In genomic region chr11:67504950-67505561, GRCh38 we compare ENCODE assay signal across 8 cellular contexts. TPM values are rescaled to one million over a fixed set of nuclear protein-coding genes. Genes with fewer than 3 reads are reported as not detected.
DNase-seq lines count a peak whose midpoint lies in the region; ATAC-seq lines count a peak whose summit lies in the region.

TSS of gene PITPNM1 (minus strand) at chr11:67505363. CDS start at chr11:67504180, 1,183 bp downstream.

- no peaks in the 10 kb centered on the region for H3K4me1 ChIP-seq in endocrine pancreas (ENCODE audit: control insufficient read depth, insufficient read depth, low read length)
- peaks cover 46% of the 10 kb centered on the region for H3K4me1 ChIP-seq in mesenchymal stem cell (ENCODE audit: control insufficient read depth, insufficient read depth, low read depth, low read length)

- DNase-seq in SHP77 (lab: John Stamatoyannopoulos, UW) (peak; percentile 29 to 62), SHP77 treated with DMSO at 0.1 percent for 48 hours (lab: John Stamatoyannopoulos, UW) (no peak), NCI-H345 treated with DMSO at 0.1 percent for 48 hours (lab: John Stamatoyannopoulos, UW; ENCODE audit: unreplicated experiment) (peak; percentile 9), mesenchymal stem cell (peak; percentile 68)
- peak; percentile 79 for DNase-seq in activated CD8-positive, alpha-beta T cell treated with anti-CD3 and anti-CD28 coated beads, Interleukin-2, amount 10 ng/mL, durations not matched to agents 7 days and 5 days
- DNase-seq in stimulated activated CD8-positive, alpha-beta memory T cell treated with anti-CD3 and anti-CD28 coated beads, Interleukin-4, amount 100 ng/mL, for 1 hour (ENCODE audit: low read depth in 2 of 2, low spot score in 1 of 2) = peak; percentile 46 to 60

- no peaks in the 10 kb centered on the region for H3K9me3 ChIP-seq in endocrine pancreas (ENCODE audit: control insufficient read depth, low read length)
- H3K9me3 ChIP-seq in mesenchymal stem cell (ENCODE audit: control insufficient read depth, low read length) = no peaks in the 10 kb centered on the region

- H3K4me3 Mint-ChIP-seq in activated CD8-positive, alpha-beta T cell treated with anti-CD3 and anti-CD28 coated beads, Interleukin-2, amount 10 ng/mL, durations not matched to agents 7 days and 5 days = peak within 1 kb of the TSS; percentile 89

- peak within 1 kb of the TSS; percentile 82 for H3K4me2 ChIP-seq in mesenchymal stem cell (ENCODE audit: low read length, poor library complexity, severe bottlenecking)

- peak; percentile 6 for ATAC-seq in activated CD8-positive, alpha-beta T cell treated with anti-CD3 and anti-CD28 coated beads, Interleukin-2, amount 10 ng/mL, durations not matched to agents 7 days and 5 days
- ATAC-seq in HG03460 (IDR thresholded peaks at IDR 0.05; ENCODE audit: unreplicated experiment) = no peak

- no peaks in the 10 kb centered on the region for H3K27me3 ChIP-seq in endocrine pancreas (ENCODE audit: control insufficient read depth, insufficient read depth, low read length)
- no peaks in the 10 kb centered on the region for H3K27me3 ChIP-seq in mesenchymal stem cell (ENCODE audit: control insufficient read depth in 1 of 2, insufficient read depth in 1 of 2, low read length in 2 of 2)

- H3K4me3 ChIP-seq in endocrine pancreas (ENCODE audit: control insufficient read depth, insufficient read depth, low read length) (no peak within 1 kb of the TSS), mesenchymal stem cell (ENCODE audit: insufficient read depth in 1 of 2, low read depth in 1 of 2, low read length in 2 of 2) (peak within 1 kb of the TSS; percentile 67 to 91)

- H3K9ac ChIP-seq in endocrine pancreas (ENCODE audit: control insufficient read depth, insufficient read depth, low read length) = peak within 1 kb of the TSS; percentile 79
- H3K9ac ChIP-seq in mesenchymal stem cell (ENCODE audit: low read length) = peak within 1 kb of the TSS; percentile 83

- no peaks in the 10 kb centered on the region for H3K36me3 ChIP-seq in endocrine pancreas (ENCODE audit: control insufficient read depth, insufficient read depth, low read length)
- peaks cover 6 to 44% of the 10 kb centered on the region in 2 experiments for H3K36me3 ChIP-seq in mesenchymal stem cell (ENCODE audit: control insufficient read depth in 1 of 2, insufficient read depth in 2 of 2, low read depth in 1 of 2, low read length in 2 of 2)

- peak within 1 kb of the TSS; percentile 66 for H2AFZ ChIP-seq in mesenchymal stem cell (ENCODE audit: low read depth, low read length)

- peaks cover 49% of the 10 kb centered on the region for H3K4me1 Mint-ChIP-seq in activated CD8-positive, alpha-beta T cell treated with anti-CD3 and anti-CD28 coated beads, Interleukin-2, amount 10 ng/mL, durations not matched to agents 7 days and 5 days (ENCODE audit: low read depth)

- H3K36me3 Mint-ChIP-seq in activated CD8-positive, alpha-beta T cell treated with anti-CD3 and anti-CD28 coated beads, Interleukin-2, amount 10 ng/mL, durations not matched to agents 7 days and 5 days (ENCODE audit: low read depth) = peaks cover 44% of the 10 kb centered on the region

- peak within 1 kb of the TSS in 1 of 2 experiments; percentile 34 for H3K23ac ChIP-seq in mesenchymal stem cell (ENCODE audit: low read length in 2 of 2)

- H3K18ac ChIP-seq in mesenchymal stem cell (ENCODE audit: low read depth in 1 of 2, low read length in 2 of 2) = peak within 1 kb of the TSS; percentile 62 to 79

- peak within 1 kb of the TSS; percentile 86 for H3K27ac ChIP-seq in mesenchymal stem cell (ENCODE audit: low read length, poor library complexity, severe bottlenecking)

- peak within 1 kb of the TSS in 1 of 2 experiments; percentile 14 for H3K14ac ChIP-seq in mesenchymal stem cell (ENCODE audit: low read length in 2 of 2)

- under 1% methylated on average over 52 of the region's 58 CpGs for WGBS in mesenchymal stem cell

- H2BK15ac ChIP-seq in mesenchymal stem cell (ENCODE audit: low read depth, poor library complexity, severe bottlenecking) = peak within 1 kb of the TSS; percentile 77

- H2AK5ac ChIP-seq in mesenchymal stem cell (ENCODE audit: low read length, severe bottlenecking) = peak within 1 kb of the TSS; percentile 63

- peak within 1 kb of the TSS; percentile 77 for H2BK120ac ChIP-seq in mesenchymal stem cell (ENCODE audit: low read depth, low read length)

- peak within 1 kb of the TSS; percentile 94 for H3K27ac Mint-ChIP-seq in activated CD8-positive, alpha-beta T cell treated with anti-CD3 and anti-CD28 coated beads, Interleukin-2, amount 10 ng/mL, durations not matched to agents 7 days and 5 days

- peak within 1 kb of the TSS; percentile 91 for H2BK5ac ChIP-seq in mesenchymal stem cell (ENCODE audit: low read depth, low read length, poor library complexity, severe bottlenecking)

- peak within 1 kb of the TSS; percentile 74 for H4K8ac ChIP-seq in mesenchymal stem cell (ENCODE audit: low read length)

- H2BK12ac ChIP-seq in mesenchymal stem cell (ENCODE audit: low read length in 2 of 2) = peak within 1 kb of the TSS; percentile 49 to 93

- no peaks in the 10 kb centered on the region for H3K9me3 Mint-ChIP-seq in activated CD8-positive, alpha-beta T cell treated with anti-CD3 and anti-CD28 coated beads, Interleukin-2, amount 10 ng/mL, durations not matched to agents 7 days and 5 days (ENCODE audit: insufficient read depth)

- peak within 1 kb of the TSS; percentile 92 for H4K91ac ChIP-seq in mesenchymal stem cell (ENCODE audit: low read length)

- H3K27me3 Mint-ChIP-seq in activated CD8-positive, alpha-beta T cell treated with anti-CD3 and anti-CD28 coated beads, Interleukin-2, amount 10 ng/mL, durations not matched to agents 7 days and 5 days (ENCODE audit: low read depth) = no peaks in the 10 kb centered on the region

- H3K4ac ChIP-seq in mesenchymal stem cell (ENCODE audit: low read depth in 1 of 2, low read length in 2 of 2) = peak within 1 kb of the TSS; percentile 20 to 86

- H3K79me1 ChIP-seq in mesenchymal stem cell (replicated peaks; ENCODE audit: low read length, poor library complexity, severe bottlenecking) = peaks cover 10% of the 10 kb centered on the region

- CTCF ChIA-PET in activated CD8-positive, alpha-beta T cell treated with anti-CD3 and anti-CD28 coated beads, Interleukin-2, amount 10 ng/mL, durations not matched to agents 7 days and 5 days (lab: Charles Lee) = interaction anchor here (0.6 to 2.3 kb wide), 14 partner anchors 17 to 122 kb away, joined by 3 to 10 read pairs (median 4); partner anchors contain the start of genes AIP, PPP1CA, PTPRCAP and RAD9A

- POLR2A ChIA-PET in activated CD8-positive, alpha-beta T cell treated with anti-CD3 and anti-CD28 coated beads, Interleukin-2, amount 10 ng/mL, durations not matched to agents 7 days and 5 days (lab: Charles Lee) = interaction anchor here (0.6 to 2.0 kb wide), 7 partner anchors 16 to 159 kb away, joined by 3 to 12 read pairs (median 7); partner anchors contain the start of genes AIP, PPP1CA and PTPRCAP

RNA-seq across cellular contexts. Expression of gene PITPNM1, which starts in this region (rescaled TPM):
- total RNA-seq in activated CD8-positive, alpha-beta T cell treated with anti-CD3 and anti-CD28 coated beads, Interleukin-2, amount 10 ng/mL, durations not matched to agents 7 days and 5 days = 100 to 1,000 TPM; 110 to 117 TPM
- polyA plus RNA-seq in mesenchymal stem cell (2013, experiment 1 of 2) = 37.9 TPM
- polyA plus RNA-seq in mesenchymal stem cell (2013, experiment 2 of 2) = 33.5 TPM
